Comparison of ENCODE assay signal across 8 cellular contexts in the genomic region with DNA sequence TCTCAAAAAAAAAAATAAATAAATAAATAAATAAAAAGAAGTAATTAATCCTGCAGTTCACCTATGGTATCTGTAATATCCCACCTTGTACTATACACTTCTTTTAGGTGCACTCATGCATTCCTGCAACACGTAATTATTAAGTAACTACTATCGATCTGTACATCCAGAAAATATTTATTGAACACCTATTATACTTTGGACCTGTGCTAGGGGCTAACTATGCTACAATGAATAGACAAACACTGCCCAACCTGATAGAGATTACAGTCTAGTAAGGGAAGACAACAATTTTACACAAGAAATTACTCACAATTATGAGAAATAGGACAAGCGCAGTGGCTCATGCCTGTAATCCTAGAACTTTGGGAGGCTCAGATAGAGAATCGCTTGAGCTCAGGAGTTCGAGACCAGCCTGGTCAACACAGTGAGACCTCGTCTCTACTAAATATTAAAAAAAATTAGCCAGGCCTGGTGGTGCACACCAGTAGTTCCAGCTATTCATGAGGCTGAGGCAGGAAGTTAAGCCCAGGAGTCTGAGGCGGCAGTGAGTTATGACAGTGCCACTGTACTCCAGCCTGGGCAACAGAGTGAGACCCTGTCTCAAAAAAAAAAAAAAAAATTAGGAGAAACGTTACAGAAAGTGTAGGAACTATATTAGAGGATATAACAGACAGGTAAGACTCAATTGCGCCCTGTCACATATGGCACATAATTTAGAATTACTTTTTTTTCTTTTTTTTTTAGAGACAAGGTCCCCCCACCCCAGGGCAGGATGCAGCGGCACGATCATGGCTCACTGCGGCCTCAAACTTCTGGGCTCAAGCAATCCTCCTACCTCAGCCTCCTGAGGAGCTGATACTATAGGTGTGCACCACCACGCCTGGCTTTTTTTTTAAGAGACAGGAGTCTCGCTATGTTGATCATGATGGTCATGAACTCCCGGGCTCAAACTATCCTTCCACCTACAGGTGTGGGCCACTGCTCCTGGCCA. TPM values are rescaled to one million over a fixed set of nuclear protein-coding genes. Genes with fewer than 3 reads are reported as not detected.
DNase-seq lines count a peak whose midpoint lies in the region; ATAC-seq, FAIRE-seq and TF ChIP-seq lines count a peak whose summit lies in the region.

No MANE protein-coding gene starts in this region.

- H3K27me3 ChIP-seq in heart left ventricle (peaks cover 0 to 5% (median 0%) of the 10 kb centered on the region in 9 donors), astrocyte (ENCODE audit: insufficient read depth, low read length) (no peaks in the 10 kb centered on the region)

- peaks cover 6% of the 10 kb centered on the region for H3K27me3 Mint-ChIP-seq in astrocyte (ENCODE audit: low read depth, unreplicated experiment)
- peaks cover 2% of the 10 kb centered on the region for H3K27me3 Mint-ChIP-seq in memory B cell
- peaks cover 7% of the 10 kb centered on the region for H3K27me3 Mint-ChIP-seq in type B pancreatic cell

- H3K4me3 ChIP-seq in heart left ventricle (peak overlapping the region in 11 of 12 donors; percentile 54 to 96 (median 74)), astrocyte (ENCODE audit: insufficient read depth, low read depth, low read length) (peak overlapping the region; percentile 80)

- TF ChIP-seq CTCF in heart left ventricle (IDR thresholded peaks at IDR 0.05) (no peak), astrocyte (IDR thresholded peaks at IDR 0.05; ENCODE audit: insufficient read depth, low read depth, low read length) (no peak), type B pancreatic cell (conservative IDR thresholded peaks at IDR 0.05) (peak; percentile 21)

- peaks cover 6% of the 10 kb centered on the region for H3K4me1 Mint-ChIP-seq in astrocyte (ENCODE audit: low read depth, unreplicated experiment)
- peaks cover 16% of the 10 kb centered on the region for H3K4me1 Mint-ChIP-seq in memory B cell
- peaks cover 19% of the 10 kb centered on the region for H3K4me1 Mint-ChIP-seq in type B pancreatic cell (ENCODE audit: unreplicated experiment)

- 96% methylated on average over 15 of the region's 15 CpGs for WGBS in heart left ventricle, 4 donors

- no peaks in the 10 kb centered on the region for H3K9me3 Mint-ChIP-seq in astrocyte (ENCODE audit: unreplicated experiment)
- no peaks in the 10 kb centered on the region for H3K9me3 Mint-ChIP-seq in memory B cell
- peaks cover 5% of the 10 kb centered on the region for H3K9me3 Mint-ChIP-seq in type B pancreatic cell

- peaks cover 4 to 25% (median 11%) of the 10 kb centered on the region in 12 donors for H3K4me1 ChIP-seq in heart left ventricle
- peaks cover 8% of the 10 kb centered on the region for H3K4me1 ChIP-seq in astrocyte (ENCODE audit: insufficient read depth, low read length)

- peaks cover under 1% of the 10 kb centered on the region for H4K20me1 ChIP-seq in astrocyte (ENCODE audit: insufficient read depth, low read length)

- H3K27ac ChIP-seq in heart left ventricle (peak overlapping the region in 9 of 12 donors; percentile 81 to 96 (median 88)), astrocyte (ENCODE audit: low read depth, low read length) (no peak overlapping the region), caudate nucleus (ENCODE audit: low read depth, low read length) (no peak overlapping the region)

- intact Hi-C loops in heart left ventricle (cut with DNase I) (loop anchor here in 7 of 10 donors (1.0 to 5.0 kb wide), 5 partner anchors 52 to 427 kb away; partner anchors contain the start of gene CALM1 (in 4 of the 7)), cardiac septum (cut with DNase I) (loop anchor here (5.0 kb wide), 3 partner anchors 52 to 732 kb away; partner anchors contain the start of genes CALM1 and RPS6KA5)

- peaks cover 53% of the 10 kb centered on the region for H3K79me2 ChIP-seq in astrocyte (ENCODE audit: insufficient read depth, low read length)

- no peak for ATAC-seq in heart left ventricle
- ATAC-seq in memory B cell (ENCODE audit: low read depth), result no peak

- H3K9me3 ChIP-seq in heart left ventricle (no peaks in the 10 kb centered on the region), astrocyte (ENCODE audit: insufficient read depth, low read depth, low read length) (no peaks in the 10 kb centered on the region)

- DNase-seq in heart left ventricle (no peak), cardiac septum (ENCODE audit: low spot score) (no peak), astrocyte (ENCODE audit: low read depth) (no peak), memory B cell (ENCODE audit: low spot score in 2 of 2) (no peak), type B pancreatic cell (ENCODE audit: extremely low spot score, unreplicated experiment) (no peak), caudate nucleus (lab: John Stamatoyannopoulos, UW) (no peak), SK-N-DZ (ENCODE audit: low spot score) (no peak)
- DNase-seq in stimulated activated CD4-positive, alpha-beta T cell treated with anti-CD3 and anti-CD28 coated beads, Interleukin-12 subunit alpha, Interleukin-12 subunit beta, amount 100 ng/mL, for 4 hours, result no peak

- H3K36me3 ChIP-seq in heart left ventricle (no peaks in the 10 kb centered on the region), astrocyte (ENCODE audit: insufficient read depth, low read length) (no peaks in the 10 kb centered on the region)

- TF ChIP-seq POLR2A in heart left ventricle (IDR thresholded peaks at IDR 0.05), result no peak

- no peak for FAIRE-seq in astrocyte (lab: Jason Lieb, UNC)

- H3K4me2 ChIP-seq in astrocyte (ENCODE audit: low read length), result peak overlapping the region; percentile 85

- H3K27ac Mint-ChIP-seq in astrocyte (ENCODE audit: unreplicated experiment) (peak overlapping the region; percentile 91), memory B cell (peak overlapping the region; percentile 94), type B pancreatic cell (peak overlapping the region; percentile 94)

- H3K4me3 Mint-ChIP-seq in astrocyte (ENCODE audit: unreplicated experiment) (peak overlapping the region; percentile 90), memory B cell (peak overlapping the region; percentile 86), type B pancreatic cell (peak overlapping the region; percentile 94)

- peak overlapping the region; percentile 91 for H3K9ac ChIP-seq in astrocyte (ENCODE audit: low read length)

- no peaks in the 10 kb centered on the region for H3K36me3 Mint-ChIP-seq in astrocyte (ENCODE audit: low read depth, unreplicated experiment)
- peaks cover 9% of the 10 kb centered on the region for H3K36me3 Mint-ChIP-seq in memory B cell
- H3K36me3 Mint-ChIP-seq in type B pancreatic cell, result peaks cover 7% of the 10 kb centered on the region

- H2AFZ ChIP-seq in astrocyte (ENCODE audit: low read depth, low read length), result no peak overlapping the region

RNA-seq across cellular contexts. Expression of gene NRDE2, which starts 1.2 kb away (rescaled TPM):
- total RNA-seq in heart left ventricle (10 to 100 TPM in 5 of 9 donors, 1 to 10 TPM in 4; 5.2 to 15.4 (median 10.7) TPM), cardiac septum (11.2 TPM), astrocyte (16.9 and 19.7 TPM in 2 replicates), type B pancreatic cell (ENCODE audit: low replicate concordance) (17.5 and 22.8 TPM in 2 replicates)
- polyA plus RNA-seq in heart left ventricle, result 1 to 10 TPM; 5.3 to 7.2 TPM
- polyA plus RNA-seq in SK-N-DZ (2014; cell fraction: cytosol; rRNA removed), result 3.9 and 5.4 TPM in 2 replicates
- polyA plus RNA-seq in SK-N-DZ (2014; cell fraction: nucleus; rRNA removed), result 7.1 and 7.6 TPM in 2 replicates

Comparison
In these comparisons a context has a peak if more than half of its experiments do, and no peak if none do; other contexts are left out.
1. H3K27ac ChIP-seq: peak in heart left ventricle (9 of 12); none in astrocyte (single experiment) and caudate nucleus (single experiment).
2. Peak in every context shown above with its lines, with median percentiles within 50 percentile points of each other: H3K27ac Mint-ChIP-seq and H3K4me3 Mint-ChIP-seq.